8 cellular contexts compared by ENCODE assay signal in genomic region chr10:110502851-110503301, GRCh38. TPM values are rescaled to one million over a fixed set of nuclear protein-coding genes. Genes with fewer than 3 reads are reported as not detected.
DNase-seq lines count a peak whose midpoint lies in the region; ATAC-seq and TF ChIP-seq lines count a peak whose summit lies in the region.

No MANE protein-coding gene starts in this region.

- H3K9me3 Mint-ChIP-seq in activated T-cell treated with anti-CD3 and anti-CD28 coated beads, Interleukin-2, amount 50 U/mL, for 72 hours: no peaks in the 10 kb centered on the region
- no peaks in the 10 kb centered on the region for H3K9me3 Mint-ChIP-seq in Caco-2 (ENCODE audit: unreplicated experiment)

- TF ChIP-seq POLR2A in heart left ventricle (IDR thresholded peaks at IDR 0.05) (no peak), spleen (IDR thresholded peaks at IDR 0.05) (no peak)

- CTCF ChIA-PET in Caco-2 (lab: Charles Lee): no interaction called here

- POLR2A ChIA-PET in Caco-2 (lab: Charles Lee): no interaction called here

- H3K4me1 Mint-ChIP-seq in activated T-cell treated with anti-CD3 and anti-CD28 coated beads, Interleukin-2, amount 50 U/mL, for 72 hours (ENCODE audit: low read depth): peaks cover 86% of the 10 kb centered on the region
- peaks cover 28% of the 10 kb centered on the region for H3K4me1 Mint-ChIP-seq in Caco-2 (ENCODE audit: low read depth, unreplicated experiment)

- H3K36me3 ChIP-seq in MG63 (peaks cover 15% of the 10 kb centered on the region), heart left ventricle (peaks cover 0 to 34% (median 15%) of the 10 kb centered on the region in 9 donors), spleen (peaks cover 0 to 22% (median 10%) of the 10 kb centered on the region in 6 donors), Caco-2 (ENCODE audit: control insufficient read depth, insufficient read depth, low read length) (no peaks in the 10 kb centered on the region; the same call in none of the 2 replicates)

- H3K27ac Mint-ChIP-seq in activated T-cell treated with anti-CD3 and anti-CD28 coated beads, Interleukin-2, amount 50 U/mL, for 72 hours: peak overlapping the region; percentile 100
- H3K27ac Mint-ChIP-seq in Caco-2 (ENCODE audit: unreplicated experiment): no peak overlapping the region

- WGBS in heart left ventricle, 4 donors: 5 to 11% (median 9%) methylated on average over 3 of the region's 3 CpGs
- 6 to 17% (median 11%) methylated on average over 3 of the region's 3 CpGs for WGBS in spleen, 5 donors

- intact Hi-C loops in heart left ventricle (cut with DNase I): loop anchor here in 4 of 10 donors (5.0 to 10.0 kb wide), 6 partner anchors 44 to 372 kb away; partner anchors contain the start of gene PDCD4 (in 1 of the 4)
- intact Hi-C loops in spleen (cut with DNase I; ENCODE audit: low total_unique reads): loop anchor here (5.0 kb wide), 1 partner anchor 196 kb away; no protein-coding TSS in a partner anchor
- intact Hi-C loops in Caco-2 (cut with micrococcal nuclease; ENCODE audit: unreplicated experiment): no loop called here

- H3K4me3 ChIP-seq in MG63: no peak overlapping the region
- peak overlapping the region in 4 of 12 donors; percentile 1 to 95 (median 52) for H3K4me3 ChIP-seq in heart left ventricle
- peak overlapping the region in 1 of 8 donors; percentile 34 for H3K4me3 ChIP-seq in spleen
- H3K4me3 ChIP-seq in Caco-2 (ENCODE audit: low read depth, low read length): no peak overlapping the region

- peak overlapping the region; percentile 98 to 100 for H3K4me3 Mint-ChIP-seq in activated T-cell treated with anti-CD3 and anti-CD28 coated beads, Interleukin-2, amount 50 U/mL, for 72 hours
- no peak overlapping the region for H3K4me3 Mint-ChIP-seq in Caco-2 (ENCODE audit: unreplicated experiment)

- H3K4me1 ChIP-seq in heart left ventricle (peaks cover 25 to 95% (median 75%) of the 10 kb centered on the region in 12 donors), spleen (peaks cover 65 to 97% (median 89%) of the 10 kb centered on the region in 6 donors), Caco-2 (peaks cover 35% of the 10 kb centered on the region)

- H3K27ac ChIP-seq in heart left ventricle (peak overlapping the region; percentile 5 to 98 (median 94)), spleen (peak overlapping the region; percentile 38 to 95 (median 84))

- TF ChIP-seq CTCF in GM13977 (IDR thresholded peaks at IDR 0.05; ENCODE audit: extremely low read depth, insufficient read depth, missing control alignments) (no peak), heart left ventricle (IDR thresholded peaks at IDR 0.05) (no peak), spleen (IDR thresholded peaks at IDR 0.05 in 8 of 11, conservative IDR thresholded peaks at IDR 0.05 in 3 of 11) (no peak), Caco-2 (IDR thresholded peaks at IDR 0.05; ENCODE audit: insufficient read depth in 1 of 2, low read depth in 1 of 2, low read length in 1 of 2, severe bottlenecking in 1 of 2, unreplicated experiment in 1 of 2) (no peak)

- H3K9me3 ChIP-seq in MG63 (no peaks in the 10 kb centered on the region), heart left ventricle (no peaks in the 10 kb centered on the region), spleen (no peaks in the 10 kb centered on the region), Caco-2 (no peaks in the 10 kb centered on the region)

- no peaks in the 10 kb centered on the region for H3K27me3 ChIP-seq in MG63
- no peaks in the 10 kb centered on the region for H3K27me3 ChIP-seq in heart left ventricle
- H3K27me3 ChIP-seq in spleen (replicated peaks in 1 of 7): peaks cover 0 to 18% (median 0%) of the 10 kb centered on the region in 7 donors
- H3K27me3 ChIP-seq in Caco-2 (replicated peaks; ENCODE audit: control insufficient read depth, insufficient read depth, low read length): no peaks in the 10 kb centered on the region

- DNase-seq in GM13977 (ENCODE audit: low spot score) (peak; percentile 65), MG63 (peak; percentile 89), heart left ventricle (peak in 4 of 5 donors; percentile 70 to 83 (median 78)), spleen (no peak), COLO668 (lab: John Stamatoyannopoulos, UW; ENCODE audit: unreplicated experiment) (no peak), Caco-2 (no peak)
- peak in 1 of 2 donors; percentile 31 for DNase-seq in activated T-cell treated with anti-CD3 and anti-CD28 coated beads, Interleukin-2, amount 50 U/mL, for 72 hours

- H3K27me3 Mint-ChIP-seq in activated T-cell treated with anti-CD3 and anti-CD28 coated beads, Interleukin-2, amount 50 U/mL, for 72 hours (ENCODE audit: low read depth): no peaks in the 10 kb centered on the region
- H3K27me3 Mint-ChIP-seq in Caco-2 (ENCODE audit: insufficient read depth, unreplicated experiment): no peaks in the 10 kb centered on the region

- peaks cover 49 to 64% of the 10 kb centered on the region in 2 donors for H3K36me3 Mint-ChIP-seq in activated T-cell treated with anti-CD3 and anti-CD28 coated beads, Interleukin-2, amount 50 U/mL, for 72 hours (ENCODE audit: insufficient read depth in 2 of 2)
- H3K36me3 Mint-ChIP-seq in Caco-2 (ENCODE audit: insufficient read depth, unreplicated experiment): peaks cover 31% of the 10 kb centered on the region

- peak; percentile 38 for ATAC-seq in GM21717 (IDR thresholded peaks at IDR 0.05; ENCODE audit: unreplicated experiment)
- ATAC-seq in activated T-cell treated with anti-CD3 and anti-CD28 coated beads, Interleukin-2, amount 50 U/mL, for 72 hours (replicated peaks in 1 of 2): peak; percentile 1 to 8
- ATAC-seq in heart left ventricle: peak; percentile 9 to 36 (median 24)

- in situ Hi-C loops in GM13977 (cut with MboI; ENCODE audit: low pct_unique_long_range_greater_than_20kb, low sequenced_read_pairs, unreplicated experiment): loop anchor here (5.0 to 10.0 kb wide), 2 partner anchors 86 to 148 kb away; no protein-coding TSS in a partner anchor

- no TSS peak for BruUV-seq in Caco-2 (replicated peaks; lab: Mats Ljungman, UMichigan)

RNA-seq across cellular contexts. Expression of gene DUSP5, which starts 5.2 kb away (rescaled TPM):
- total RNA-seq in MG63 (2014; rRNA removed; shearing (Covaris generic); ENCODE audit: low replicate concordance): 0.59 TPM in 1 of 2 replicates, not detected in the other
- total RNA-seq in activated T-cell treated with anti-CD3 and anti-CD28 coated beads, Interleukin-2, amount 50 U/mL, for 72 hours: 100 to 1,000 TPM; 122 to 242 TPM
- total RNA-seq in heart left ventricle: 10 to 100 TPM in 7 of 9 donors, 1 to 10 TPM in 2; 5.5 to 36.4 (median 16.1) TPM
- polyA plus RNA-seq in heart left ventricle: 10 to 100 TPM in 1 of 2 donors, 1 to 10 TPM in 1; 3.5 to 42.7 TPM
- total RNA-seq in spleen: 10 to 100 TPM; 17.2 to 71.8 (median 35.6) TPM
- polyA plus RNA-seq in spleen: 10 to 100 TPM in 2 of 3 donors, 1 to 10 TPM in 1; 9.7 to 17.2 (median 15.7) TPM
- total RNA-seq in Caco-2 (2022): 15.0 and 18.4 TPM in 2 replicates

Comparison
In these comparisons a context has a peak if more than half of its experiments do, and no peak if none do; other contexts are left out.
1. DNase-seq: peak in GM13977 (single experiment), MG63 (single experiment) and heart left ventricle (4 of 5); none in spleen (single experiment), COLO668 (single experiment) and Caco-2 (0 of 2).
2. Peak in every context shown above with its lines, with median percentiles within 50 percentile points of each other: ATAC-seq.